Comparison of ENCODE assay signal across 8 cellular contexts in genomic region chr19:51422053-51422448, GRCh38. TPM values are rescaled to one million over a fixed set of nuclear protein-coding genes. Genes with fewer than 3 reads are reported as not detected.
DNase-seq lines count a peak whose midpoint lies in the region; ATAC-seq and TF ChIP-seq lines count a peak whose summit lies in the region.

No MANE protein-coding gene starts in this region.

- H3K9ac ChIP-seq in GM23248 = no peak overlapping the region

- H3K4me3 ChIP-seq in AG09309 (ENCODE audit: control insufficient read depth, low read depth, low read length) = no peak overlapping the region
- H3K4me3 ChIP-seq in GM23248 = no peak overlapping the region
- H3K4me3 ChIP-seq in fibroblast of mammary gland (ENCODE audit: control insufficient read depth, low read depth, low read length) = no peak overlapping the region

- DNase-seq in AG09309 (ENCODE audit: low read depth) (no peak), GM23248 (peak; percentile 88), OCI-M1 (lab: John Stamatoyannopoulos, UW) (peak; percentile 96), fibroblast of mammary gland (ENCODE audit: low read depth) (peak; percentile 60)
- DNase-seq in activated T-cell treated with anti-CD3 and anti-CD28 coated beads, Interleukin-2, amount 50 U/mL, for 4 hours = peak; percentile 86
- peak; percentile 61 for DNase-seq in stimulated activated naive CD4-positive, alpha-beta T cell treated with Interleukin-2 at 50 U/mL for 16 hours (lab: John Stamatoyannopoulos, UW)

- no peaks in the 10 kb centered on the region for H3K36me3 ChIP-seq in GM23248 (ENCODE audit: low read depth)

- H3K4me3 Mint-ChIP-seq in activated T-cell treated with anti-CD3 and anti-CD28 coated beads, Interleukin-2, amount 50 U/mL, for 4 hours = no peak overlapping the region
- H3K4me3 Mint-ChIP-seq in nephron = no peak overlapping the region

- H3K9me2 ChIP-seq in GM23248 (ENCODE audit: insufficient read depth) = no peaks in the 10 kb centered on the region

- no peaks in the 10 kb centered on the region for H3K9me3 Mint-ChIP-seq in activated T-cell treated with anti-CD3 and anti-CD28 coated beads, Interleukin-2, amount 50 U/mL, for 4 hours
- H3K9me3 Mint-ChIP-seq in nephron = no peaks in the 10 kb centered on the region

- TF ChIP-seq CTCF in AG09309 (IDR thresholded peaks at IDR 0.05; ENCODE audit: control insufficient read depth, insufficient read depth, low read depth, low read length, missing control alignments) = peak; percentile 99
- peak; percentile 90 for TF ChIP-seq CTCF in fibroblast of mammary gland (conservative IDR thresholded peaks at IDR 0.05; ENCODE audit: control insufficient read depth, insufficient read depth, low read depth, low read length)
- peak; percentile 97 to 98 (median 97) for TF ChIP-seq CTCF in nephron (IDR thresholded peaks at IDR 0.05; ENCODE audit: unreplicated experiment in 3 of 3)

- H3K4me1 Mint-ChIP-seq in activated T-cell treated with anti-CD3 and anti-CD28 coated beads, Interleukin-2, amount 50 U/mL, for 4 hours (ENCODE audit: low read depth) = peaks cover 9% of the 10 kb centered on the region
- H3K4me1 Mint-ChIP-seq in nephron = no peaks in the 10 kb centered on the region

- H3K27me3 ChIP-seq in GM23248 (replicated peaks; ENCODE audit: insufficient read depth) = no peaks in the 10 kb centered on the region

- H3K4me2 ChIP-seq in GM23248 (ENCODE audit: unreplicated experiment) = no peak overlapping the region

- H4K20me1 ChIP-seq in GM23248 (ENCODE audit: insufficient read depth) = no peaks in the 10 kb centered on the region

- no peaks in the 10 kb centered on the region for H3K36me3 Mint-ChIP-seq in activated T-cell treated with anti-CD3 and anti-CD28 coated beads, Interleukin-2, amount 50 U/mL, for 4 hours (ENCODE audit: insufficient read depth)
- no peaks in the 10 kb centered on the region for H3K36me3 Mint-ChIP-seq in nephron (ENCODE audit: low read depth)

- peak; percentile 65 to 71 for ATAC-seq in activated T-cell treated with anti-CD3 and anti-CD28 coated beads, Interleukin-2, amount 50 U/mL, for 4 hours
- no peak for ATAC-seq in GM18511 (IDR thresholded peaks at IDR 0.05; ENCODE audit: unreplicated experiment)

- 2 to 10% methylated on average over 10 to 17 of the region's 19 CpGs for WGBS in GM23248 (ENCODE audit: low coverage in 1 of 2, low lambda C conversion rate in 2 of 2, missing lambda C conversion rate in 2 of 2), 2 experiments

- no peak overlapping the region for H3K27ac ChIP-seq in GM23248

- in situ Hi-C loops in GM23248 (cut with MboI) = no loop called here

- H2AFZ ChIP-seq in GM23248 = no peak overlapping the region

- no peak overlapping the region for H3K27ac Mint-ChIP-seq in nephron

- H3F3A ChIP-seq in GM23248 (ENCODE audit: insufficient read depth) = no peaks in the 10 kb centered on the region

- peaks cover 13% of the 10 kb centered on the region for H3K27me3 Mint-ChIP-seq in activated T-cell treated with anti-CD3 and anti-CD28 coated beads, Interleukin-2, amount 50 U/mL, for 4 hours (ENCODE audit: low read depth)
- peaks cover 31% of the 10 kb centered on the region for H3K27me3 Mint-ChIP-seq in nephron (ENCODE audit: low read depth)

- no peaks in the 10 kb centered on the region for H3K79me2 ChIP-seq in GM23248 (ENCODE audit: insufficient read depth)

- H3K9me3 ChIP-seq in GM23248 (ENCODE audit: low read depth) = no peaks in the 10 kb centered on the region

- no peaks in the 10 kb centered on the region for H3K4me1 ChIP-seq in GM23248 (ENCODE audit: insufficient read depth)

RNA-seq across cellular contexts. Expression of gene SIGLEC10, which starts 4.6 kb away (rescaled TPM):
- total RNA-seq in GM23248 (2014; rRNA removed; shearing (Covaris generic)) = not detected in 2 replicates
- not detected in 2 replicates for polyA plus RNA-seq in GM23248 (2016; fragmentation: Nextera tagmentation; extraction: Ambion mirVana)
- total RNA-seq in activated T-cell treated with anti-CD3 and anti-CD28 coated beads, Interleukin-2, amount 50 U/mL, for 4 hours = under 1 TPM; 0.43 to 0.63 (median 0.53) TPM

RNA-seq across cellular contexts. Expression of gene C19orf84, which starts 31.7 kb away (rescaled TPM):
- total RNA-seq in GM23248 (2014; rRNA removed; shearing (Covaris generic)) = not detected in 2 replicates
- polyA plus RNA-seq in GM23248 (2016; fragmentation: Nextera tagmentation; extraction: Ambion mirVana) = not detected in 2 replicates
- total RNA-seq in activated T-cell treated with anti-CD3 and anti-CD28 coated beads, Interleukin-2, amount 50 U/mL, for 4 hours = not detected

RNA-seq across cellular contexts. Expression of gene LIM2, which starts 34.3 kb away (rescaled TPM):
- total RNA-seq in GM23248 (2014; rRNA removed; shearing (Covaris generic)) = not detected in 2 replicates
- not detected in 2 replicates for polyA plus RNA-seq in GM23248 (2016; fragmentation: Nextera tagmentation; extraction: Ambion mirVana)
- under 1 TPM in 2 of 3 donors, not detected in 1; 0.58 to 0.65 TPM for total RNA-seq in activated T-cell treated with anti-CD3 and anti-CD28 coated beads, Interleukin-2, amount 50 U/mL, for 4 hours

RNA-seq across cellular contexts. Expression of gene SIGLEC8, which starts 36.2 kb away (rescaled TPM):
- not detected in 2 replicates for total RNA-seq in GM23248 (2014; rRNA removed; shearing (Covaris generic))
- polyA plus RNA-seq in GM23248 (2016; fragmentation: Nextera tagmentation; extraction: Ambion mirVana) = not detected in 2 replicates
- not detected for total RNA-seq in activated T-cell treated with anti-CD3 and anti-CD28 coated beads, Interleukin-2, amount 50 U/mL, for 4 hours

RNA-seq across cellular contexts. Expression of gene NKG7, which starts 49.6 kb away (rescaled TPM):
- total RNA-seq in GM23248 (2014; rRNA removed; shearing (Covaris generic)) = not detected in 2 replicates
- polyA plus RNA-seq in GM23248 (2016; fragmentation: Nextera tagmentation; extraction: Ambion mirVana) = not detected in 2 replicates
- total RNA-seq in activated T-cell treated with anti-CD3 and anti-CD28 coated beads, Interleukin-2, amount 50 U/mL, for 4 hours = 100 to 1,000 TPM; 146 to 232 (median 153) TPM
